Comparison of ENCODE assay signal across 11 cellular contexts in genomic region chr2:9262671-9263171, GRCh38. TPM values are rescaled to one million over a fixed set of nuclear protein-coding genes. Genes with fewer than 3 reads are reported as not detected.
A peak's percentile ranks its signal among the peaks of the same experiment; 100 is the strongest.
DNase-seq lines count a peak whose midpoint lies in the region; ATAC-seq and TF ChIP-seq lines count a peak whose summit lies in the region.
"Had no signal": no experiment of that assay in that cellular context is flagged by ENCODE, and none has a peak within 500 bp of the region (broad histone marks: within the 10 kb centered on the region; RNA-seq: fewer than 3 reads in every experiment).

No MANE protein-coding gene starts in this region.

- peaks cover 0 to 3% (median 0%) of the 10 kb centered on the region in 7 donors for H3K4me1 Mint-ChIP-seq in naive thymus-derived CD4-positive, alpha-beta T cell

- H3K9me3 ChIP-seq in body of pancreas (no peaks in the 10 kb centered on the region), heart right ventricle (no peaks in the 10 kb centered on the region), ovary (no peaks in the 10 kb centered on the region)
- no peaks in the 10 kb centered on the region for H3K9me3 ChIP-seq in effector memory CD4-positive, alpha-beta T cell (ENCODE audit: control insufficient read depth, low read length)
- H3K9me3 ChIP-seq in naive thymus-derived CD4-positive, alpha-beta T cell (ENCODE audit: control insufficient read depth in 2 of 3, low read length in 3 of 3): no peaks in the 10 kb centered on the region

- H3K27ac ChIP-seq in ACC112 (ENCODE audit: low read depth, low read length) (peak overlapping the region; percentile 64), body of pancreas (peak overlapping the region in 3 of 4 donors; percentile 7 to 53 (median 21)), heart right ventricle (peak overlapping the region; percentile 42 to 95 (median 88)), ovary (peak overlapping the region; percentile 42 to 52)
- H3K27ac ChIP-seq in effector memory CD4-positive, alpha-beta T cell (ENCODE audit: insufficient read depth, low read length, poor library complexity, severe bottlenecking): no peak overlapping the region
- no peak overlapping the region for H3K27ac ChIP-seq in naive thymus-derived CD4-positive, alpha-beta T cell (ENCODE audit: low read depth, low read length)

- H3K36me3 Mint-ChIP-seq in naive thymus-derived CD4-positive, alpha-beta T cell: no peaks in the 10 kb centered on the region

- H3K79me2 ChIP-seq in ACC112 (ENCODE audit: control insufficient read depth, insufficient read depth, low read length, unreplicated experiment): peaks cover 90% of the 10 kb centered on the region

- ATAC-seq in body of pancreas (no peak), heart right ventricle (peak; percentile 64 to 87 (median 76)), HG03571 (IDR thresholded peaks at IDR 0.05; ENCODE audit: unreplicated experiment) (no peak)
- ATAC-seq in naive thymus-derived CD4-positive, alpha-beta T cell: no peak
- ATAC-seq: HCT116 had no signal

- no peak overlapping the region for H3K27ac Mint-ChIP-seq in naive thymus-derived CD4-positive, alpha-beta T cell
- H3K27ac Mint-ChIP-seq: activated CD4-positive, alpha-beta T cell treated with anti-CD3 and anti-CD28 coated beads, Interleukin-2, amount 10 ng/mL, durations not matched to agents 24 days and 14 days had no signal

- H3K4me3 ChIP-seq in ACC112 (ENCODE audit: low read depth, low read length): peak overlapping the region; percentile 59
- H3K4me3 ChIP-seq in body of pancreas: no peak overlapping the region
- H3K4me3 ChIP-seq in heart right ventricle: peak overlapping the region in 5 of 10 donors; percentile 4 to 16 (median 14)
- no peak overlapping the region for H3K4me3 ChIP-seq in ovary
- H3K4me3 ChIP-seq in effector memory CD4-positive, alpha-beta T cell (ENCODE audit: insufficient read depth, low read depth, low read length, poor library complexity, severe bottlenecking): no peak overlapping the region
- no peak overlapping the region for H3K4me3 ChIP-seq in naive thymus-derived CD4-positive, alpha-beta T cell (ENCODE audit: low read length)

- H3K36me3 ChIP-seq in ACC112 (ENCODE audit: insufficient read depth, low read length): no peaks in the 10 kb centered on the region
- H3K36me3 ChIP-seq in body of pancreas (replicated peaks in 1 of 2; ENCODE audit: insufficient read depth in 1 of 2, low read depth in 2 of 2): no peaks in the 10 kb centered on the region
- H3K36me3 ChIP-seq in heart right ventricle: no peaks in the 10 kb centered on the region
- H3K36me3 ChIP-seq in ovary: no peaks in the 10 kb centered on the region
- H3K36me3 ChIP-seq in effector memory CD4-positive, alpha-beta T cell (ENCODE audit: control insufficient read depth, insufficient read depth, low read length): no peaks in the 10 kb centered on the region
- no peaks in the 10 kb centered on the region for H3K36me3 ChIP-seq in naive thymus-derived CD4-positive, alpha-beta T cell (ENCODE audit: control insufficient read depth in 2 of 3, insufficient read depth in 3 of 3, low read length in 3 of 3)

- no peak for TF ChIP-seq CTCF in body of pancreas (IDR thresholded peaks at IDR 0.05)
- peak in 1 of 9 donors; percentile 2 for TF ChIP-seq CTCF in heart right ventricle (IDR thresholded peaks at IDR 0.05)
- TF ChIP-seq CTCF in ovary (IDR thresholded peaks at IDR 0.05): no peak

- TF ChIP-seq POLR2A in body of pancreas (IDR thresholded peaks at IDR 0.05): no peak
- TF ChIP-seq POLR2A in ovary (IDR thresholded peaks at IDR 0.05): no peak

- H2AFZ ChIP-seq in ACC112 (ENCODE audit: low read length, unreplicated experiment): peak overlapping the region; percentile 72

- H3K4me1 ChIP-seq in ACC112 (ENCODE audit: control insufficient read depth, insufficient read depth, low read length, unreplicated experiment) (peaks cover 75% of the 10 kb centered on the region), body of pancreas (peaks cover 16% of the 10 kb centered on the region), heart right ventricle (peaks cover 48 to 99% (median 83%) of the 10 kb centered on the region in 9 donors), ovary (ENCODE audit: insufficient read depth) (peaks cover 38% of the 10 kb centered on the region)
- no peaks in the 10 kb centered on the region for H3K4me1 ChIP-seq in effector memory CD4-positive, alpha-beta T cell (ENCODE audit: control insufficient read depth, insufficient read depth, low read length, poor library complexity, severe bottlenecking)
- no peaks in the 10 kb centered on the region for H3K4me1 ChIP-seq in naive thymus-derived CD4-positive, alpha-beta T cell (ENCODE audit: control insufficient read depth in 2 of 2, insufficient read depth in 2 of 2, low read length in 2 of 2)

- TF ChIP-seq EP300 in ovary (IDR thresholded peaks at IDR 0.05): no peak

- DNase-seq in body of pancreas (no peak), heart right ventricle (peak; percentile 67 to 71), ovary (peak in 2 of 5 donors; percentile 42 to 54), HEK293T (ENCODE audit: extremely low spot score) (no peak)
- no peak for DNase-seq in effector memory CD4-positive, alpha-beta T cell
- no peak for DNase-seq in naive thymus-derived CD4-positive, alpha-beta T cell
- DNase-seq: activated CD4-positive, alpha-beta T cell treated with anti-CD3 and anti-CD28 coated beads, Interleukin-2, amount 10 ng/mL, durations not matched to agents 24 days and 14 days; NCI-H1694 treated with DMSO at 0.1 percent for 48 hours had no signal

- H3K4me3 Mint-ChIP-seq in naive thymus-derived CD4-positive, alpha-beta T cell: no peak overlapping the region
- H3K4me3 Mint-ChIP-seq: activated CD4-positive, alpha-beta T cell treated with anti-CD3 and anti-CD28 coated beads, Interleukin-2, amount 10 ng/mL, durations not matched to agents 24 days and 14 days had no signal

- no peaks in the 10 kb centered on the region for H3K9me3 Mint-ChIP-seq in naive thymus-derived CD4-positive, alpha-beta T cell
- H3K9me3 Mint-ChIP-seq: activated CD4-positive, alpha-beta T cell treated with anti-CD3 and anti-CD28 coated beads, Interleukin-2, amount 10 ng/mL, durations not matched to agents 24 days and 14 days had no signal

- peaks cover 0 to 10% (median 7%) of the 10 kb centered on the region in 5 donors for H3K27me3 Mint-ChIP-seq in naive thymus-derived CD4-positive, alpha-beta T cell

- POLR2A ChIA-PET in HEK293T (lab: Yijun Ruan, JAX): no interaction called here
- POLR2A ChIA-PET in naive thymus-derived CD4-positive, alpha-beta T cell (lab: Charles Lee): no interaction called here

- CTCF ChIA-PET in HEK293T (lab: Yijun Ruan, JAX): interaction anchor here (1.0 kb wide), 1 partner anchor 16 kb away, joined by 3 read pairs; no protein-coding TSS in a partner anchor
- CTCF ChIA-PET in naive thymus-derived CD4-positive, alpha-beta T cell (lab: Charles Lee): no interaction called here

- 69 to 71% methylated on average over 14 of the region's 14 CpGs for whole genome bisulfite sequencing in body of pancreas, 2 donors
- WGBS in heart right ventricle, 2 donors: 34 to 37% methylated on average over 14 of the region's 14 CpGs
- WGBS in ovary, 3 donors: 44 to 61% (median 59%) methylated on average over 14 of the region's 14 CpGs

- intact Hi-C loops in body of pancreas (cut with DNase I): no loop called here
- intact Hi-C loops in heart right ventricle (cut with DNase I): loop anchor here in 4 of 10 donors (1.0 to 10.0 kb wide), 5 partner anchors 50 to 62 kb away; partner anchors contain the start of gene ASAP2 (in 2 of the 4)
- intact Hi-C loops in ovary (cut with DNase I): no loop called here
- intact Hi-C loops in naive thymus-derived CD4-positive, alpha-beta T cell (cut with micrococcal nuclease): no loop called here

- H3K27me3 ChIP-seq in ACC112 (ENCODE audit: insufficient read depth, low read length): no peaks in the 10 kb centered on the region
- H3K27me3 ChIP-seq in body of pancreas: no peaks in the 10 kb centered on the region
- H3K27me3 ChIP-seq in heart right ventricle: no peaks in the 10 kb centered on the region
- no peaks in the 10 kb centered on the region for H3K27me3 ChIP-seq in ovary
- no peaks in the 10 kb centered on the region for H3K27me3 ChIP-seq in effector memory CD4-positive, alpha-beta T cell (replicated peaks; ENCODE audit: control insufficient read depth, insufficient read depth, low read length, poor library complexity, severe bottlenecking)
- H3K27me3 ChIP-seq in naive thymus-derived CD4-positive, alpha-beta T cell (ENCODE audit: control insufficient read depth in 2 of 2, insufficient read depth in 2 of 2, low read length in 2 of 2): no peaks in the 10 kb centered on the region

TF ChIP-seq in HEK293T, 16 proteins besides CTCF, POLR2A, EP300 and RAD21:
- TF ChIP-seq CTBP1 (IDR thresholded peaks at IDR 0.05; ENCODE audit: borderline replicate concordance) (no peak), SP1 (IDR thresholded peaks at IDR 0.05) (no peak), ZNF384 (IDR thresholded peaks at IDR 0.05) (no peak), ARNT (IDR thresholded peaks at IDR 0.05) (no peak), FOXA1 (IDR thresholded peaks at IDR 0.05) (no peak), FOXM1 (IDR thresholded peaks at IDR 0.05; ENCODE audit: borderline replicate concordance) (no peak), NFRKB (IDR thresholded peaks at IDR 0.05) (no peak)

RNA-seq across cellular contexts. Expression of gene ASAP2, which starts 56.1 kb away (rescaled TPM):
- total RNA-seq in body of pancreas (10 to 100 TPM; 12.5 to 23.7 TPM), heart right ventricle (10 to 100 TPM in 9 of 10 donors, 1 to 10 TPM in 1; 9.9 to 16.2 (median 11.8) TPM), ovary (10 to 100 TPM; 11.3 to 22.7 (median 17.3) TPM)
- polyA plus RNA-seq in heart right ventricle (10 to 100 TPM in 1 of 2 donors, 1 to 10 TPM in 1; 5.4 to 17.3 TPM), ovary (10 to 100 TPM; 10.3 to 15.5 TPM)
- 1 to 10 TPM in 1 of 5 experiments, under 1 TPM in 2, not detected in 2; 0.10 to 1.2 (median 0.45) TPM for total RNA-seq in naive thymus-derived CD4-positive, alpha-beta T cell
- polyA plus RNA-seq in naive thymus-derived CD4-positive, alpha-beta T cell: not detected

Comparison
In these comparisons a context has a peak if more than half of its experiments do, and no peak if none do; other contexts are left out.
1. H3K27ac ChIP-seq: peak in ACC112 (single experiment), body of pancreas (3 of 4), heart right ventricle (10 of 10) and ovary (2 of 2); none in effector memory CD4-positive, alpha-beta T cell (single experiment) and naive thymus-derived CD4-positive, alpha-beta T cell (single experiment).
2. ATAC-seq: peak in heart right ventricle (8 of 8); none in body of pancreas (single experiment), HG03571 (single experiment) and naive thymus-derived CD4-positive, alpha-beta T cell (single experiment).
3. DNase-seq: peak in heart right ventricle (2 of 2); none in body of pancreas (0 of 4), effector memory CD4-positive, alpha-beta T cell (0 of 3), HEK293T (single experiment) and naive thymus-derived CD4-positive, alpha-beta T cell (0 of 9).
4. RNA of gene ASAP2, which starts 56.1 kb away (total RNA-seq): 12.5 to 23.7 TPM in body of pancreas, 11.3 to 22.7 TPM in ovary and 9.9 to 16.2 TPM in heart right ventricle; 0.10 to 1.2 TPM in naive thymus-derived CD4-positive, alpha-beta T cell; every median in the first group is over 4 times any median in the second.